ENCODE assay signal across 15 cellular contexts in genomic region chr9:136753371-136754058, GRCh38. TPM values are rescaled to one million over a fixed set of nuclear protein-coding genes. Genes with fewer than 3 reads are reported as not detected.
"Had no signal": no experiment of that assay in that cellular context is flagged by ENCODE, and none has a peak within 500 bp of the region (broad histone marks: within the 10 kb centered on the region; RNA-seq: fewer than 3 reads in every experiment).

No MANE protein-coding gene starts in this region.

- H3K27ac ChIP-seq: KMS-11 had no signal

- H3K9ac ChIP-seq: KMS-11, SK-N-SH had no signal

- DNase-seq: IMR-90, Kasumi-1, MM.1S, NCI-H1436, NCI-H187, NCI-H2227 treated with DMSO at 0.1 percent for 48 hours, NCI-H510A, NCI-H524 treated with DMSO at 0.1 percent for 48 hours, SK-N-SH had no signal

- H3K9me3 ChIP-seq: SK-N-SH had no signal

- H3K4me2 ChIP-seq: KMS-11, SK-N-SH had no signal

- H3K4me3 ChIP-seq: K562 had no signal

RNA-seq across cellular contexts. Expression of gene LCN8, which starts 4.5 kb away (rescaled TPM):
- total RNA-seq: HepG2, HT1080, IMR-90, K562, M059J, SK-MEL-5 had no signal
- polyA plus RNA-seq: IMR-90, K562, SK-N-SH had no signal

RNA-seq across cellular contexts. Expression of gene LCN6, which starts 5.2 kb away (rescaled TPM):
- total RNA-seq: HepG2, HT1080, IMR-90, M059J, SK-MEL-5 had no signal
- polyA plus RNA-seq: HepG2, IMR-90, SK-N-SH had no signal

RNA-seq across cellular contexts. Expression of gene LCN10, which starts 10.8 kb away (rescaled TPM):
- total RNA-seq: HT1080, IMR-90, K562, M059J, SK-MEL-5 had no signal
- polyA plus RNA-seq: IMR-90, SK-N-SH had no signal

RNA-seq across cellular contexts. Expression of gene LCN15, which starts 10.8 kb away (rescaled TPM):
- total RNA-seq: HT1080, IMR-90, K562, M059J had no signal
- polyA plus RNA-seq: IMR-90 had no signal
